In the genomic region with DNA sequence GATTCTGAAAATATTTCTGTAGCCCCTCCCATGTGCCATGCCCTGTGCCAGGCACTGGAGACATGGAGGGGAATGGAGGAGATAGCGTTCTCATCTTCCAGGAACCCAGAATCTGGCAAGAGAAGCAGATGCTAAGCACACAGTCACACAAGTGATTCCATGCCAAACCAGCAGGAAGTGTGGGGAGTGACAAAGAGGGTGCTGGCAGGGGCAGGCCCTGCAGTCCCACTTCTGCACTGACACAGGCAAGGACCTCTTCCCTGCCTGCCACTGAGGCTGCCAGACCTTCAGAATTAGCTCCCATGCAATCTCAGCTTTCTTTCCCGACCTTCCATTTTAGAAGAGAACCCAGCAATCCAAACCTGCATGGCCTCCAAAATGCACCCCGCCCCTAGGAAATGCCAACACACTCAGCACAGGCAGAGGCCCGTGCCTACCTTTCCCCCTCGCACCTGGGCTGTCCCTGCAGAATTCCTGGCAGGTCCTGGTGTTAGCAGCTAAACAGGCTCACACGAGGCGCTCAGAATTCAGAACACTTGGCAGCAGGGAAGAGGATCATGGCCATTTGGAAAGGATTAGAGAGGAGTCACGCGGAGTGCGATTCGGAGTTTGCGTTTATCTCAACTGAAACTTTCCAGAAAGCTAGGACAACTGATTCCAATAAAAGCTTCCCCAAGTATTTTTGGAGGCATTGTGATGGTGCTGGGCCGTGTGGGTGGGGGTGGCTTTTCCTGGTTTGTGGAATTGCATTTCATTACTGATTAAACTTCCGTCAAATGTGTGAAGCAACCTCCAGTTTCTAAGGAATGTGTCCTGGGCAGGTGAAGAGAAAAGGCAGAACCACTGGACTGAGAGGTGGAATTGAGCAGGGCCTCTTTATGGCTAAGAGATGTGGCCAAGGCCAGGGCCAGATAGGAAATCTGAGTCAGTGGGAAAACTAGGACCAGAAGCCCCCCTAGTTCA, we compare ENCODE assay signal across 16 cellular contexts. TPM values are rescaled to one million over a fixed set of nuclear protein-coding genes. Genes with fewer than 3 reads are reported as not detected.
DNase-seq lines count a peak whose midpoint lies in the region; ATAC-seq, FAIRE-seq and TF ChIP-seq lines count a peak whose summit lies in the region.
"Had no signal": no experiment of that assay in that cellular context is flagged by ENCODE, and none has a peak within 500 bp of the region (broad histone marks: within the 10 kb centered on the region; RNA-seq: fewer than 3 reads in every experiment).

No MANE protein-coding gene starts in this region.

- POLR2A ChIA-PET in activated CD4-positive, alpha-beta T cell treated with anti-CD3 and anti-CD28 coated beads for 36 hours (lab: Charles Lee), result no interaction called here

- WGBS in heart right ventricle, 2 donors, result 27 to 44% methylated on average over 14 of the region's 14 CpGs
- WGBS in sigmoid colon, 2 donors, result 78 to 80% methylated on average over 14 of the region's 14 CpGs

- no peaks in the 10 kb centered on the region for H3K9me3 Mint-ChIP-seq in activated CD4-positive, alpha-beta T cell treated with anti-CD3 and anti-CD28 coated beads for 36 hours (ENCODE audit: low read depth)
- no peaks in the 10 kb centered on the region for H3K9me3 Mint-ChIP-seq in activated T-helper 17 cell treated with anti-CD3 and anti-CD28 coated beads, Interleukin-2, amount 50 U/mL, for 72 hours
- H3K9me3 Mint-ChIP-seq: activated CD4-positive, alpha-beta memory T cell treated with anti-CD3 and anti-CD28 coated beads, Interleukin-2, amount 10 ng/mL, durations not matched to agents 7 days and 5 days; nephron progenitor cell; T-helper 2 cell treated with Interferon-gamma antibody and Interleukin-4, amounts not matched to agents 5 μg/mL and 100 μg/mL, for 36 hours had no signal

- CTCF ChIA-PET in activated CD4-positive, alpha-beta T cell treated with anti-CD3 and anti-CD28 coated beads for 36 hours (lab: Charles Lee), result interaction anchor here (0.7 to 1.8 kb wide), 2 partner anchors 8 to 856 kb away, joined by 3 to 5 read pairs; no protein-coding TSS in a partner anchor

- peaks cover 6% of the 10 kb centered on the region for H3K27me3 Mint-ChIP-seq in activated CD4-positive, alpha-beta T cell treated with anti-CD3 and anti-CD28 coated beads for 36 hours
- peaks cover 4% of the 10 kb centered on the region for H3K27me3 Mint-ChIP-seq in activated T-helper 17 cell treated with anti-CD3 and anti-CD28 coated beads, Interleukin-2, amount 50 U/mL, for 72 hours

- no peak for TF ChIP-seq EP300 in sigmoid colon (IDR thresholded peaks at IDR 0.05)

- ATAC-seq in heart right ventricle, result peak; percentile 50 to 83 (median 72)
- ATAC-seq in activated CD4-positive, alpha-beta T cell treated with anti-CD3 and anti-CD28 coated beads for 36 hours, result no peak
- ATAC-seq in activated T-helper 17 cell treated with anti-CD3 and anti-CD28 coated beads, Interleukin-2, amount 50 U/mL, for 72 hours (replicated peaks), result no peak
- ATAC-seq: gastrocnemius medialis had no signal

- H3K36me3 ChIP-seq in heart right ventricle (no peaks in the 10 kb centered on the region), sigmoid colon (no peaks in the 10 kb centered on the region)
- H3K36me3 ChIP-seq: gastrocnemius medialis had no signal

- no peak for TF ChIP-seq POLR2A in H54 (IDR thresholded peaks at IDR 0.05; ENCODE audit: low read depth, low read length)
- no peak for TF ChIP-seq POLR2A in sigmoid colon (IDR thresholded peaks at IDR 0.05)

- H3K27me3 ChIP-seq in heart right ventricle (peaks cover 0 to 6% (median 0%) of the 10 kb centered on the region in 7 donors), sigmoid colon (peaks cover 0 to 10% (median 0%) of the 10 kb centered on the region in 3 donors)

- FAIRE-seq in H54 (lab: Jason Lieb, UNC), result peak; percentile 33
- FAIRE-seq: islet of Langerhans had no signal

- H3K4me1 Mint-ChIP-seq in activated CD4-positive, alpha-beta T cell treated with anti-CD3 and anti-CD28 coated beads for 36 hours, result no peaks in the 10 kb centered on the region
- H3K4me1 Mint-ChIP-seq in activated T-helper 17 cell treated with anti-CD3 and anti-CD28 coated beads, Interleukin-2, amount 50 U/mL, for 72 hours, result no peaks in the 10 kb centered on the region
- H3K4me1 Mint-ChIP-seq: activated CD4-positive, alpha-beta memory T cell treated with anti-CD3 and anti-CD28 coated beads, Interleukin-2, amount 10 ng/mL, durations not matched to agents 7 days and 5 days had no signal

- H3K27ac ChIP-seq in heart right ventricle (peak overlapping the region in 9 of 10 donors; percentile 20 to 81 (median 49)), sigmoid colon (no peak overlapping the region)
- H3K27ac ChIP-seq: gastrocnemius medialis had no signal

- no peak overlapping the region for H3K4me3 Mint-ChIP-seq in activated CD4-positive, alpha-beta T cell treated with anti-CD3 and anti-CD28 coated beads for 36 hours
- H3K4me3 Mint-ChIP-seq in activated T-helper 17 cell treated with anti-CD3 and anti-CD28 coated beads, Interleukin-2, amount 50 U/mL, for 72 hours, result no peak overlapping the region
- H3K4me3 Mint-ChIP-seq: activated CD4-positive, alpha-beta memory T cell treated with anti-CD3 and anti-CD28 coated beads, Interleukin-2, amount 10 ng/mL, durations not matched to agents 7 days and 5 days; nephron progenitor cell; T-helper 2 cell treated with Interferon-gamma antibody and Interleukin-4, amounts not matched to agents 5 μg/mL and 100 μg/mL, for 36 hours had no signal

- H3K9me3 ChIP-seq in heart right ventricle (peaks cover 0 to 22% (median 3%) of the 10 kb centered on the region in 11 donors), sigmoid colon (no peaks in the 10 kb centered on the region)
- H3K9me3 ChIP-seq: gastrocnemius medialis had no signal

- intact Hi-C loops in heart right ventricle (cut with DNase I) (loop anchor here in 1 of 10 donors (2.0 kb wide), 1 partner anchor 28 kb away; no protein-coding TSS in a partner anchor), sigmoid colon (cut with DNase I) (no loop called here)
- intact Hi-C loops in activated CD4-positive, alpha-beta T cell treated with anti-CD3 and anti-CD28 coated beads for 36 hours (cut with DNase I, micrococcal nuclease), result no loop called here

- no peak for TF ChIP-seq CTCF in heart right ventricle (IDR thresholded peaks at IDR 0.05)
- no peak for TF ChIP-seq CTCF in sigmoid colon (IDR thresholded peaks at IDR 0.05)

- no peak for DNase-seq in H54 (ENCODE audit: insufficient read length, low spot score)
- DNase-seq in RPMI7951 (ENCODE audit: low read depth), result peak; percentile 46
- DNase-seq in heart right ventricle, result peak; percentile 23 to 33
- peak; percentile 52 for DNase-seq in sigmoid colon
- no peak for DNase-seq in activated CD4-positive, alpha-beta T cell treated with anti-CD3 and anti-CD28 coated beads for 36 hours
- DNase-seq in H4 (ENCODE audit: low spot score), result no peak
- DNase-seq: activated CD4-positive, alpha-beta memory T cell treated with anti-CD3 and anti-CD28 coated beads, Interleukin-2, amount 10 ng/mL, durations not matched to agents 7 days and 5 days; effector CD4-positive, alpha-beta T cell; gastrocnemius medialis; NCI-H1105 treated with DMSO at 0.1 percent for 48 hours; NCI-H524 treated with DMSO at 0.1 percent for 48 hours; nephron progenitor cell had no signal

- H3K36me3 Mint-ChIP-seq in activated CD4-positive, alpha-beta T cell treated with anti-CD3 and anti-CD28 coated beads for 36 hours (ENCODE audit: low read depth), result no peaks in the 10 kb centered on the region
- no peaks in the 10 kb centered on the region for H3K36me3 Mint-ChIP-seq in activated T-helper 17 cell treated with anti-CD3 and anti-CD28 coated beads, Interleukin-2, amount 50 U/mL, for 72 hours (ENCODE audit: low read depth)

- H3K4me1 ChIP-seq in heart right ventricle (peaks cover 0 to 29% (median 15%) of the 10 kb centered on the region in 9 donors), sigmoid colon (peaks cover 0 to 12% (median 0%) of the 10 kb centered on the region in 4 donors)
- H3K4me1 ChIP-seq: gastrocnemius medialis had no signal

- H3K4me3 ChIP-seq in heart right ventricle, result no peak overlapping the region
- no peak overlapping the region for H3K4me3 ChIP-seq in sigmoid colon
- H3K4me3 ChIP-seq: gastrocnemius medialis had no signal

- H3K27ac Mint-ChIP-seq in activated CD4-positive, alpha-beta T cell treated with anti-CD3 and anti-CD28 coated beads for 36 hours, result no peak overlapping the region
- H3K27ac Mint-ChIP-seq in activated T-helper 17 cell treated with anti-CD3 and anti-CD28 coated beads, Interleukin-2, amount 50 U/mL, for 72 hours, result no peak overlapping the region
- H3K27ac Mint-ChIP-seq: activated CD4-positive, alpha-beta memory T cell treated with anti-CD3 and anti-CD28 coated beads, Interleukin-2, amount 10 ng/mL, durations not matched to agents 7 days and 5 days; nephron progenitor cell; T-helper 2 cell treated with Interferon-gamma antibody and Interleukin-4, amounts not matched to agents 5 μg/mL and 100 μg/mL, for 36 hours had no signal

RNA-seq across cellular contexts. Expression of gene KCNK12, which starts 12.4 kb away (rescaled TPM):
- not detected in 2 replicates for total RNA-seq in RPMI7951 (2014; rRNA removed; shearing (Covaris generic))
- total RNA-seq in heart right ventricle (under 1 TPM in 8 of 10 donors, not detected in 2; 0.04 to 0.76 (median 0.10) TPM), sigmoid colon (under 1 TPM; under 0.01 to 0.27 (median 0.08) TPM)
- polyA plus RNA-seq in heart right ventricle (under 1 TPM; 0.01 to 0.07 TPM), sigmoid colon (under 1 TPM in 1 of 3 donors, not detected in 2; 0.06 TPM)
- total RNA-seq in activated CD4-positive, alpha-beta T cell treated with anti-CD3 and anti-CD28 coated beads for 36 hours, result under 1 TPM; 0.19 to 0.25 TPM
- not detected in 2 replicates for total RNA-seq in H4 (2014; rRNA removed; shearing (Covaris generic))
- under 1 TPM; 0.24 TPM for total RNA-seq in activated T-helper 17 cell treated with anti-CD3 and anti-CD28 coated beads, Interleukin-2, amount 50 U/mL, for 72 hours
- total RNA-seq: gastrocnemius medialis, skeletal muscle tissue had no signal

Comparison
In these comparisons a context has a peak if more than half of its experiments do, and no peak if none do; other contexts are left out.
1. DNase-seq: peak in RPMI7951 (single experiment), heart right ventricle (2 of 2) and sigmoid colon (single experiment); none in H54 (single experiment), activated CD4-positive, alpha-beta T cell treated with anti-CD3 and anti-CD28 coated beads for 36 hours (single experiment) and H4 (single experiment).
2. ATAC-seq: peak in heart right ventricle (8 of 8); none in activated CD4-positive, alpha-beta T cell treated with anti-CD3 and anti-CD28 coated beads for 36 hours (single experiment) and activated T-helper 17 cell treated with anti-CD3 and anti-CD28 coated beads, Interleukin-2, amount 50 U/mL, for 72 hours (single experiment).
3. H3K27ac ChIP-seq: peak in heart right ventricle (9 of 10); none in sigmoid colon (0 of 4).